1 cellular context compared by ENCODE assay signal in the genomic region with DNA sequence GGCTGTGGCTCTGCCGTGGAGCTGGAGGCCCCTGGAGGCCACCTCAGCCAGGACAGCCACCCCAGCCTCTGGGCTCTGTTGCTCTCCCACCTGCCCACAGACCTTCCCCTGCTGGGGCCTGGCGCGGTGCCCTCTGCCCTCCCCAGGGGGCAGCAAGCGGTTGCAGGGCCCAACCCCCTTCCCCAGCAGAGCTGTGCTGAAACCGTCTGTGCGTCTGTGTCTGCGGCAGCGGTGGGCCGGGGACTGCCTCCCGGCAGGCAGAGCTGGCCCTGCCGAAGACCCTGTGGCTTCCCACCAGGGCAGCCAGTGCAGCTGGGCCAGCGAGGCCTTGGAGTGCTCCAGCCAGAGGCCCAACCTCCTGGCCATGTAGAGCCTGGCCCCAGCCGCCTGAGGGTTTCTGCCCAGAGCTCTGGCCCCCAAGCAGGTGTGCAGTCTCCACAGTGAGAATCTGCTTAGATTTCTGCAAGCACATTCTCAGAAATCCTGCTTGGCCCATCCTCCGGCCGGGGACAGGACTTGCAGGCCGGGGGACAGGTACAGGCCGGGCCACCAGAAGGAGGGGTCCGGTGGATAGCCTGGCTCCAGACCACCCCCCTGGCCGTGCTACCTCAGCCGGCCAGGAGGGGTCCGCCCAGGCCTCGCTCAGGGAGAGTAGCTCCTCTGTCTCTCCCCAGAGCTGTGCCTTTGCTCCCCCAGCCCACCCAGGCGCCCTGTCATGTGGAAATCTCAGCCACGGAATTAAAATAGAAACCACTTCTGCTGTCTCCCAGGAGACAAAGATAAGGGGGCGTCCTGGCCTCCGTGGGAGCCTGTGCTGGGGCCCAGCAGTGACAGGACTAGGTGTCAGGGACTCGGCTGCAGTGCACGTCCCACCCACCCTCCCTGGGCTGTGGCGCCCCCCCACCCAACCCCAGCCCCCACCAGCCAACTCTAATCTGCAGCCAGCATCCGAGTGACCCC.
TF ChIP-seq lines count a peak whose summit lies in the region.

No MANE protein-coding gene starts in this region.

TF ChIP-seq in GM12878, 131 proteins besides CTCF, POLR2A, EP300 and RAD21:
- no peak for TF ChIP-seq BCL11A (IDR thresholded peaks at IDR 0.05; ENCODE audit: low read depth, low read length)
- no peak for TF ChIP-seq MTA3 (IDR thresholded peaks at IDR 0.05; ENCODE audit: borderline replicate concordance, low read length)
- no peak for TF ChIP-seq EED (IDR thresholded peaks at IDR 0.05; ENCODE audit: low read depth)
- no peak for TF ChIP-seq POU2F2 (IDR thresholded peaks at IDR 0.05; ENCODE audit: borderline replicate concordance, low read depth, low read length)
- no peak for TF ChIP-seq CEBPB (IDR thresholded peaks at IDR 0.05; ENCODE audit: borderline replicate concordance in 1 of 2, low read depth in 2 of 2, low read length in 2 of 2)
